16 cellular contexts compared by ENCODE assay signal in genomic region chr13:112067871-112068305, GRCh38. TPM values are rescaled to one million over a fixed set of nuclear protein-coding genes. Genes with fewer than 3 reads are reported as not detected.
A peak's percentile ranks its signal among the peaks of the same experiment; 100 is the strongest.
DNase-seq lines count a peak whose midpoint lies in the region; ATAC-seq and TF ChIP-seq lines count a peak whose summit lies in the region.
"Had no signal": no experiment of that assay in that cellular context is flagged by ENCODE, and none has a peak within 500 bp of the region (broad histone marks: within the 10 kb centered on the region; RNA-seq: fewer than 3 reads in every experiment).

No MANE protein-coding gene starts in this region.

- peaks cover 26% of the 10 kb centered on the region for H4K20me1 ChIP-seq in GM23338 (replicated peaks; ENCODE audit: insufficient read depth)

- no peak overlapping the region for H3K27ac Mint-ChIP-seq in GM23338
- peak overlapping the region; percentile 48 for H3K27ac Mint-ChIP-seq in activated T-helper 1 cell treated with anti-CD3 and anti-CD28 coated beads, Interleukin-12 subunit alpha, Interleukin-12 subunit beta, Interleukin-2, Interleukin-4 antibody, amounts not matched to agents 30 ng/mL and 10 ng/mL and 1 ng/mL, durations not matched to agents 14 hours and 24 hours and 36 hours
- H3K27ac Mint-ChIP-seq in nephron, result no peak overlapping the region

- H3K79me2 ChIP-seq in GM23338 (replicated peaks; ENCODE audit: insufficient read depth), result no peaks in the 10 kb centered on the region

- intact Hi-C loops in activated T-helper 1 cell treated with anti-CD3 and anti-CD28 coated beads, Interleukin-12 subunit alpha, Interleukin-12 subunit beta, Interleukin-2, Interleukin-4 antibody, amounts not matched to agents 30 ng/mL and 10 ng/mL and 1 ng/mL, durations not matched to agents 14 hours and 24 hours and 36 hours (cut with micrococcal nuclease), result no loop called here

- TF ChIP-seq CTCF in GM23338 (conservative IDR thresholded peaks at IDR 0.05; ENCODE audit: low read depth in 2 of 2) (no peak), nephron (IDR thresholded peaks at IDR 0.05; ENCODE audit: unreplicated experiment in 3 of 3) (no peak)

- H3K36me3 Mint-ChIP-seq in GM23338 (ENCODE audit: low read depth) (no peaks in the 10 kb centered on the region; the same call in 2 of the 3 replicates), nephron (ENCODE audit: low read depth) (no peaks in the 10 kb centered on the region)
- peaks cover 5% of the 10 kb centered on the region for H3K36me3 Mint-ChIP-seq in activated T-helper 1 cell treated with anti-CD3 and anti-CD28 coated beads, Interleukin-12 subunit alpha, Interleukin-12 subunit beta, Interleukin-2, Interleukin-4 antibody, amounts not matched to agents 30 ng/mL and 10 ng/mL and 1 ng/mL, durations not matched to agents 14 hours and 24 hours and 36 hours (ENCODE audit: low read depth)

- H3K4me1 ChIP-seq in GM23338 (ENCODE audit: insufficient read depth) (peaks cover 56% of the 10 kb centered on the region), HAP-1 (no peaks in the 10 kb centered on the region)

- H3K9me2 ChIP-seq in GM23338 (ENCODE audit: insufficient read depth), result no peaks in the 10 kb centered on the region

- in situ Hi-C loops in HAP-1 (cut with MboI; ENCODE audit: low sequenced_read_pairs), result loop anchor here (25.0 kb wide), 2 partner anchors 369 to 544 kb away; no protein-coding TSS in a partner anchor

- H3K4me3 ChIP-seq in GM23338 (no peak overlapping the region), HAP-1 (no peak overlapping the region)
- H3K4me3 ChIP-seq: GM12878 had no signal

- no peak for ATAC-seq in GM23338
- no peak for ATAC-seq in HG02571 (IDR thresholded peaks at IDR 0.05; ENCODE audit: unreplicated experiment)
- ATAC-seq: GM12878 had no signal

- H3F3A ChIP-seq in GM23338 (replicated peaks; ENCODE audit: low read depth), result peaks cover 22% of the 10 kb centered on the region

- H3K27ac ChIP-seq in GM23338 (ENCODE audit: low read depth), result no peak overlapping the region
- H3K27ac ChIP-seq: BLaER1 treated with 17β-estradiol and CSF1 and Interleukin-3, amounts not matched to agents 10 nM and 100 nM; brain microvascular endothelial cell had no signal

- H3K4me3 Mint-ChIP-seq in GM23338, result peak overlapping the region; percentile 58; the same call in 1 of the 3 replicates
- H3K4me3 Mint-ChIP-seq in activated T-helper 1 cell treated with anti-CD3 and anti-CD28 coated beads, Interleukin-12 subunit alpha, Interleukin-12 subunit beta, Interleukin-2, Interleukin-4 antibody, amounts not matched to agents 30 ng/mL and 10 ng/mL and 1 ng/mL, durations not matched to agents 14 hours and 24 hours and 36 hours, result no peak overlapping the region
- peak overlapping the region in 2 of 3 experiments; percentile 11 to 36 for H3K4me3 Mint-ChIP-seq in nephron

- H3K27me3 Mint-ChIP-seq in GM23338 (ENCODE audit: insufficient read depth, low read depth, poor library complexity) (peaks cover 78% of the 10 kb centered on the region), nephron (ENCODE audit: low read depth) (peaks cover 90% of the 10 kb centered on the region)
- peaks cover 65% of the 10 kb centered on the region for H3K27me3 Mint-ChIP-seq in activated T-helper 1 cell treated with anti-CD3 and anti-CD28 coated beads, Interleukin-12 subunit alpha, Interleukin-12 subunit beta, Interleukin-2, Interleukin-4 antibody, amounts not matched to agents 30 ng/mL and 10 ng/mL and 1 ng/mL, durations not matched to agents 14 hours and 24 hours and 36 hours (ENCODE audit: insufficient read depth)

- H3K4me1 Mint-ChIP-seq in GM23338 (peaks cover 41% of the 10 kb centered on the region), nephron (peaks cover 17% of the 10 kb centered on the region)
- peaks cover 5% of the 10 kb centered on the region for H3K4me1 Mint-ChIP-seq in activated T-helper 1 cell treated with anti-CD3 and anti-CD28 coated beads, Interleukin-12 subunit alpha, Interleukin-12 subunit beta, Interleukin-2, Interleukin-4 antibody, amounts not matched to agents 30 ng/mL and 10 ng/mL and 1 ng/mL, durations not matched to agents 14 hours and 24 hours and 36 hours (ENCODE audit: low read depth)

- H3K4me2 ChIP-seq in GM23338, result no peak overlapping the region

- no peak overlapping the region for H2AFZ ChIP-seq in GM23338

- H3K9me3 Mint-ChIP-seq in GM23338 (peaks cover 7% of the 10 kb centered on the region; the same call in 1 of the 3 replicates), nephron (no peaks in the 10 kb centered on the region)
- H3K9me3 Mint-ChIP-seq in activated T-helper 1 cell treated with anti-CD3 and anti-CD28 coated beads, Interleukin-12 subunit alpha, Interleukin-12 subunit beta, Interleukin-2, Interleukin-4 antibody, amounts not matched to agents 30 ng/mL and 10 ng/mL and 1 ng/mL, durations not matched to agents 14 hours and 24 hours and 36 hours, result no peaks in the 10 kb centered on the region

- no peaks in the 10 kb centered on the region for H3K9me3 ChIP-seq in HAP-1

- H3K27me3 ChIP-seq in GM23338 (ENCODE audit: insufficient read depth) (peaks cover 89% of the 10 kb centered on the region), HAP-1 (ENCODE audit: low read depth) (peaks cover 27% of the 10 kb centered on the region)

- DNase-seq in COR-L47 (lab: John Stamatoyannopoulos, UW), result peak; percentile 78
- peak; percentile 76 for DNase-seq in GM23338 (ENCODE audit: low spot score)
- no peak for DNase-seq in activated T-helper 1 cell treated with anti-CD3 and anti-CD28 coated beads, Interleukin-12 subunit alpha, Interleukin-12 subunit beta, Interleukin-2, Interleukin-4 antibody, amounts not matched to agents 30 ng/mL and 10 ng/mL and 1 ng/mL, durations not matched to agents 14 hours and 24 hours and 36 hours (ENCODE audit: low spot score)
- DNase-seq in T-helper 9 cell, result no peak
- no peak for DNase-seq in NCI-H82 (lab: John Stamatoyannopoulos, UW)
- DNase-seq in HAP-1 (ENCODE audit: low spot score in 2 of 2), result no peak
- DNase-seq: brain microvascular endothelial cell; IMR-90; NK-92 treated with Interleukin-12 subunit alpha and Interleukin-12 subunit beta, amount 100 ng/mL, for 24 hours; SHP77 had no signal

- H3K36me3 ChIP-seq in GM23338 (ENCODE audit: insufficient read depth), result no peaks in the 10 kb centered on the region
- no peaks in the 10 kb centered on the region for H3K36me3 ChIP-seq in HAP-1 (replicated peaks)
- H3K36me3 ChIP-seq: BLaER1 treated with 17β-estradiol and CSF1 and Interleukin-3, amounts not matched to agents 10 nM and 100 nM; brain microvascular endothelial cell had no signal

RNA-seq across cellular contexts. Expression of gene SOX1, which starts 0.9 kb away (rescaled TPM):
- total RNA-seq in GM23338 (2014; rRNA removed; shearing (Covaris generic)), result 0.04 and 0.17 TPM in 2 replicates
- polyA plus RNA-seq in GM23338 (2016; fragmentation: Nextera tagmentation; extraction: Ambion mirVana), result 0.10 TPM in 1 of 2 replicates, not detected in the other
- not detected in 2 replicates for total RNA-seq in activated T-helper 1 cell treated with anti-CD3 and anti-CD28 coated beads, Interleukin-12 subunit alpha, Interleukin-12 subunit beta, Interleukin-2, Interleukin-4 antibody, amounts not matched to agents 30 ng/mL and 10 ng/mL and 1 ng/mL, durations not matched to agents 14 hours and 24 hours and 36 hours
- total RNA-seq: GM12878, IMR-90, renal cortical epithelial cell, ureter had no signal
- polyA plus RNA-seq: GM12878, IMR-90 had no signal

Comparison
In these comparisons a context has a peak if more than half of its experiments do, and no peak if none do; other contexts are left out.
1. DNase-seq: peak in COR-L47 (single experiment) and GM23338 (single experiment); none in activated T-helper 1 cell treated with anti-CD3 and anti-CD28 coated beads, Interleukin-12 subunit alpha, Interleukin-12 subunit beta, Interleukin-2, Interleukin-4 antibody, amounts not matched to agents 30 ng/mL and 10 ng/mL and 1 ng/mL, durations not matched to agents 14 hours and 24 hours and 36 hours (single experiment), T-helper 9 cell (single experiment), NCI-H82 (single experiment) and HAP-1 (0 of 2).